In the genomic region with DNA sequence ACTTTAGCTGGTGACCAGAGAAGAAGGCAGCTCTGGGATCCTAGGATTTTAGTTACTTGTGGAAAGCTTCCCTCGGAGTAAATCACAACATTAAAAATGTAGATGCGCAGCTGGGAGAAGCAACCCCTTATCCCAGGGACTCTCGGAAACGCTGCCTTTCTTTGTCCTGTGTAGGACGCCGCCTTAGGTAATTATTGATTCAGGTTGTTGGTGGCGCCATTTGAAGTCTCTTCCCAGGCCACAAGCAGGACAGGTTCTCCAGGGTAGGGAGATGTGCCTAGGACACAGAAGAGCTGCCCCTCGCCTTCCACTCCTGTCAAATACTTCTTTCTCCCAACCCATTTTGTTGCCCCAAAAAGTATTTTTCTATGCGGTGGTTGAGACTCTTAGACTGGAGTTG, we compare ENCODE assay signal across 10 cellular contexts. TPM values are rescaled to one million over a fixed set of nuclear protein-coding genes. Genes with fewer than 3 reads are reported as not detected.
DNase-seq lines count a peak whose midpoint lies in the region; ATAC-seq, FAIRE-seq and TF ChIP-seq lines count a peak whose summit lies in the region.
"Had no signal": no experiment of that assay in that cellular context is flagged by ENCODE, and none has a peak within 500 bp of the region (broad histone marks: within the 10 kb centered on the region; RNA-seq: fewer than 3 reads in every experiment).

No MANE protein-coding gene starts in this region.

- H4K20me1 ChIP-seq in SK-N-SH (ENCODE audit: insufficient read depth): no peaks in the 10 kb centered on the region

- no peaks in the 10 kb centered on the region for H3K79me2 ChIP-seq in SK-N-SH (ENCODE audit: insufficient read depth)

- no peak for TF ChIP-seq CTCF in HEK293 (tag by site-specific recombination; IDR thresholded peaks at IDR 0.05)
- no peak for TF ChIP-seq CTCF in Peyer's patch (IDR thresholded peaks at IDR 0.05)
- no peak for TF ChIP-seq CTCF in SK-N-SH (IDR thresholded peaks at IDR 0.05)

- H3K27me3 ChIP-seq in Peyer's patch (no peaks in the 10 kb centered on the region), layer of hippocampus (ENCODE audit: control insufficient read depth, insufficient read depth, low read length) (no peaks in the 10 kb centered on the region), stomach smooth muscle (ENCODE audit: control insufficient read depth in 1 of 2, insufficient read depth in 2 of 2, low read length in 2 of 2) (no peaks in the 10 kb centered on the region), SK-N-SH (ENCODE audit: insufficient read depth) (no peaks in the 10 kb centered on the region)

- no peaks in the 10 kb centered on the region for H3K9me2 ChIP-seq in SK-N-SH

- no peak overlapping the region for H3K4me2 ChIP-seq in SK-N-SH

- no peaks in the 10 kb centered on the region for H3F3A ChIP-seq in SK-N-SH (replicated peaks; ENCODE audit: insufficient read depth)

- 90% methylated on average over 9 of the region's 9 CpGs for WGBS in SK-N-SH (ENCODE audit: low lambda C conversion rate)

- CTCF ChIA-PET in HEK293 (lab: Yijun Ruan, JAX) (interaction anchor here (0.6 kb wide), 2 partner anchors 257 to 912 kb away, joined by 3 read pairs; no protein-coding TSS in a partner anchor), SK-N-SH (lab: Yijun Ruan, JAX) (interaction anchor here (1.1 to 1.9 kb wide), 3 partner anchors 9 to 14 kb away, joined by 3 to 6 read pairs (median 4); no protein-coding TSS in a partner anchor)

- POLR2A ChIA-PET in HEK293 (lab: Yijun Ruan, JAX) (no interaction called here), SK-N-SH (lab: Yijun Ruan, JAX) (no interaction called here)

- H3K36me3 ChIP-seq in HEK293 (ENCODE audit: control insufficient read depth in 2 of 2, insufficient read depth in 1 of 2, low read length in 2 of 2): peaks cover 0 to 13% of the 10 kb centered on the region in 2 experiments; a peak in 2 of 3 replicates
- H3K36me3 ChIP-seq in Peyer's patch: peaks cover 0 to 28% (median 0%) of the 10 kb centered on the region in 3 donors
- H3K36me3 ChIP-seq in stomach smooth muscle (ENCODE audit: control insufficient read depth in 2 of 2, insufficient read depth in 2 of 2, low read length in 2 of 2): peaks cover 9% of the 10 kb centered on the region in 2 donors
- H3K36me3 ChIP-seq in SK-N-SH (replicated peaks in 1 of 2; ENCODE audit: control insufficient read depth in 1 of 2, insufficient read depth in 2 of 2, low read length in 1 of 2): no peaks in the 10 kb centered on the region

- ATAC-seq in HG03095 (IDR thresholded peaks at IDR 0.05; ENCODE audit: unreplicated experiment): no peak
- ATAC-seq: HepG2 had no signal

- H3K27ac ChIP-seq in HEK293 (ENCODE audit: extremely low read depth, low read depth, low read length) (peak overlapping the region; percentile 44; the same call in 1 of the 2 replicates), Peyer's patch (peak overlapping the region; percentile 71 to 88 (median 80)), layer of hippocampus (ENCODE audit: low read depth, low read length) (peak overlapping the region; percentile 69), stomach smooth muscle (ENCODE audit: low read length) (peak overlapping the region; percentile 92), SK-N-SH (ENCODE audit: low read depth in 2 of 2, low read length in 1 of 2) (no peak overlapping the region)
- H3K27ac ChIP-seq: GM23248 had no signal

- H3K4me1 ChIP-seq in HEK293 (ENCODE audit: control insufficient read depth, insufficient read depth, low read length): peaks cover 6% of the 10 kb centered on the region
- peaks cover 15 to 76% (median 33%) of the 10 kb centered on the region in 4 donors for H3K4me1 ChIP-seq in Peyer's patch
- H3K4me1 ChIP-seq in stomach smooth muscle (ENCODE audit: control insufficient read depth, insufficient read depth, low read length): peaks cover 42% of the 10 kb centered on the region
- H3K4me1 ChIP-seq in SK-N-SH (ENCODE audit: control insufficient read depth in 1 of 2, insufficient read depth in 2 of 2, low read depth in 1 of 2, low read length in 1 of 2): no peaks in the 10 kb centered on the region

- H3K9me3 ChIP-seq in HEK293 (ENCODE audit: control insufficient read depth, insufficient read depth, low read depth, low read length) (no peaks in the 10 kb centered on the region), Peyer's patch (no peaks in the 10 kb centered on the region), stomach smooth muscle (ENCODE audit: control insufficient read depth in 2 of 2, low read length in 2 of 2) (no peaks in the 10 kb centered on the region), SK-N-SH (no peaks in the 10 kb centered on the region)

- peak overlapping the region; percentile 49 to 80 for H3K9ac ChIP-seq in stomach smooth muscle (ENCODE audit: low read length in 2 of 2)
- H3K9ac ChIP-seq in SK-N-SH: no peak overlapping the region
- H3K9ac ChIP-seq: GM23248 had no signal

- TF ChIP-seq POLR2A in Peyer's patch (IDR thresholded peaks at IDR 0.05): no peak
- no peak for TF ChIP-seq POLR2A in GM12891 (IDR thresholded peaks at IDR 0.05; ENCODE audit: low read depth, low read length)

- FAIRE-seq in GM12891 (lab: Jason Lieb, UNC): no peak
- FAIRE-seq: HepG2, RCC 7860 had no signal

- DNase-seq in Peyer's patch: peak in 1 of 3 donors; percentile 50
- no peak for DNase-seq in SK-N-SH
- no peak for DNase-seq in GM12891 (ENCODE audit: insufficient read length, low spot score)

- no peak for TF ChIP-seq RAD21 in SK-N-SH (IDR thresholded peaks at IDR 0.05; ENCODE audit: low read length)

- no peak overlapping the region for H2AFZ ChIP-seq in SK-N-SH (ENCODE audit: low read depth)
- H2AFZ ChIP-seq: GM23248 had no signal

- TF ChIP-seq EP300 in SK-N-SH (IDR thresholded peaks at IDR 0.05; ENCODE audit: borderline replicate concordance in 1 of 2, low read depth in 1 of 2, low read length in 1 of 2): no peak

- no peak overlapping the region for H3K4me3 ChIP-seq in HEK293 (ENCODE audit: low read depth, low read length)
- H3K4me3 ChIP-seq in Peyer's patch: peak overlapping the region in 2 of 4 donors; percentile 24 to 32
- peak overlapping the region; percentile 45 to 71 for H3K4me3 ChIP-seq in stomach smooth muscle (ENCODE audit: low read length in 2 of 2)
- no peak overlapping the region for H3K4me3 ChIP-seq in SK-N-SH (ENCODE audit: low read depth in 2 of 2, low read length in 1 of 2)
- H3K4me3 ChIP-seq: GM23248 had no signal

TF ChIP-seq in HEK293, 187 proteins besides CTCF, POLR2A, EP300 and RAD21 (continues in another document):
- TF ChIP-seq ZNF558 (tag by site-specific recombination; IDR thresholded peaks at IDR 0.05): no peak
- no peak for TF ChIP-seq KLF10 (tag by site-specific recombination; IDR thresholded peaks at IDR 0.05)
- TF ChIP-seq ZNF654 (tag by site-specific recombination; IDR thresholded peaks at IDR 0.05; ENCODE audit: low read depth): no peak
- no peak for TF ChIP-seq ZNF16 (tag by site-specific recombination; IDR thresholded peaks at IDR 0.05; ENCODE audit: low read depth)
- TF ChIP-seq, protein P1, sequence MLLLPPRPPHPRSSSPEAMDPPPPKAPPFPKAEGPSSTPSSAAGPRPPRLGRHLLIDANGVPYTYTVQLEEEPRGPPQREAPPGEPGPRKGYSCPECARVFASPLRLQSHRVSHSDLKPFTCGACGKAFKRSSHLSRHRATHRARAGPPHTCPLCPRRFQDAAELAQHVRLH (tag by site-specific recombination; IDR thresholded peaks at IDR 0.05): no peak

TF ChIP-seq in SK-N-SH, 30 proteins besides CTCF, POLR2A, EP300 and RAD21:
- no peak for TF ChIP-seq CHD2 (IDR thresholded peaks at IDR 0.05; ENCODE audit: low read length, partially characterized antibody)
- TF ChIP-seq, protein P2, sequence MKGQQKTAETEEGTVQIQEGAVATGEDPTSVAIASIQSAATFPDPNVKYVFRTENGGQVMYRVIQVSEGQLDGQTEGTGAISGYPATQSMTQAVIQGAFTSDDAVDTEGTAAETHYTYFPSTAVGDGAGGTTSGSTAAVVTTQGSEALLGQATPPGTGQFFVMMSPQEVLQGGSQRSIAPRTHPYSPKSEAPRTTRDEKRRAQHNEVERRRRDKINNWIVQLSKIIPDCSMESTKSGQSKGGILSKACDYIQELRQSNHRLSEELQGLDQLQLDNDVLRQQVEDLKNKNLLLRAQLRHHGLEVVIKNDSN (IDR thresholded peaks at IDR 0.05; ENCODE audit: borderline replicate concordance, low read depth): no peak

TF ChIP-seq in GM12891, 5 proteins besides CTCF, POLR2A, EP300 and RAD21:
- no peak for TF ChIP-seq PAX5 (IDR thresholded peaks at IDR 0.05; ENCODE audit: insufficient read depth, low read length, severe bottlenecking)
- TF ChIP-seq TAF1 (IDR thresholded peaks at IDR 0.05; ENCODE audit: low read depth, low read length): no peak
- TF ChIP-seq SPI1 (IDR thresholded peaks at IDR 0.05; ENCODE audit: low read depth, low read length): no peak
- TF ChIP-seq POU2F2 (IDR thresholded peaks at IDR 0.05; ENCODE audit: low read depth, low read length): no peak
- no peak for TF ChIP-seq POLR2AphosphoS5 (IDR thresholded peaks at IDR 0.05; ENCODE audit: low read depth, low read length)

RNA-seq across cellular contexts. Expression of a gene that starts 10.3 kb away (rescaled TPM):
- 100 to 1,000 TPM in 3 of 4 donors, 10 to 100 TPM in 1; 66.0 to 249 (median 195) TPM for total RNA-seq in Peyer's patch
- polyA plus RNA-seq in SK-N-SH (2012; rRNA removed): 1.6 and 2.8 TPM in 2 replicates
- 1.3 and 1.8 TPM in 2 replicates for polyA plus RNA-seq in SK-N-SH (2012; cell fraction: cytosol; rRNA removed)
- 2.7 and 3.5 TPM in 2 replicates for polyA plus RNA-seq in SK-N-SH (2012; cell fraction: nucleus; rRNA removed)
- 14.0 TPM for polyA plus RNA-seq in GM12891 (2012; ENCODE audit: low read depth, missing spikeins)
- total RNA-seq: GM23248 had no signal
- polyA plus RNA-seq: GM23248 had no signal

RNA-seq across cellular contexts. Expression of a gene that starts 27.9 kb away (rescaled TPM):
- 10 to 100 TPM in 1 of 4 donors, 1 to 10 TPM in 3; 2.5 to 11.0 (median 6.7) TPM for total RNA-seq in Peyer's patch
- polyA plus RNA-seq in SK-N-SH (2012; rRNA removed): 0.97 and 1.1 TPM in 2 replicates
- 1.1 and 2.1 TPM in 2 replicates for polyA plus RNA-seq in SK-N-SH (2012; cell fraction: cytosol; rRNA removed)
- polyA plus RNA-seq in SK-N-SH (2012; cell fraction: nucleus; rRNA removed): 0.37 and 0.67 TPM in 2 replicates
- 2.6 TPM for polyA plus RNA-seq in GM12891 (2012; ENCODE audit: low read depth, missing spikeins)
- total RNA-seq: HepG2 had no signal
- polyA plus RNA-seq: GM23248, HepG2 had no signal

Comparison
In these comparisons a context has a peak if more than half of its experiments do, and no peak if none do; other contexts are left out.
1. H3K27ac ChIP-seq: peak in HEK293 (single experiment), Peyer's patch (4 of 4), layer of hippocampus (single experiment) and stomach smooth muscle (single experiment); none in SK-N-SH (0 of 2).
2. H3K4me3 ChIP-seq: peak in stomach smooth muscle (2 of 2); none in HEK293 (single experiment) and SK-N-SH (0 of 2).